Comparison of ENCODE assay signal across 1 cellular context in the genomic region with DNA sequence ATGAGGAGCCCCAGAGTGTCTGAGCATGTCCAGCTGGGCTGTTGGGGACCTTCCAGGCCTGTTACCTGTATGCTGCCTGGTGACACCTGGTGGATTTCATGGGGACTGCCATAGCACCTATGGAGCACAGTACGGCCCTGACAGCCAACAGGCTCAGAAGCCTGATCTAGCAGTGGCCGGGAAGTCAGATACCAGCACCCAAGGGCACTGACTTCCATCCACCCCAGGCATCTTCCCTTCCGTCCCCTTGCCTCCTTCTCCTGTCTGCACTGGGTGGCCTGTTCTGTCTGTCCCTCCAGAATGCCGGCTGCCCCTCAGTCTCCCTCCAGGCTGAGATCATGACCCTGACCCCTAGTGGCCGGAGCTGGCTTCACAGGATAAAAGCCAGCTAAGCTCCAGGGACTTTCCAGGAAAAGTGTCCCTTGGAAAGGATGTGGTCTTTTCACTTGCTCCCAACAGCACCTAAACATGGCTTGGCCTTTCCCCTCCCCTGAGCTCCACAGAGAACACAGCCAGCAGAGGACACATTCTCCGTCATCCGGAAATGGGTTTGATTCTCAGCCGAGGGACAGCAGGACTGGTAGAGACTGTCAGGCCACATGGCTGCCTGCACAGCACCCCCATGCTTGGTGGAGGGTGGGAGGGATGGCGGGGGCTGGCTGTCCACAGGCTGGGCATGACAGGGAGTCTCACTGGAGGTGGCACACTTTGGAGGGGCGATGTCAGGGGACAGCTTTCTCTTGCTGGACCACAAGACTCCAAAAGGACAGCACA.
TF ChIP-seq lines count a peak whose summit lies in the region.

No MANE protein-coding gene starts in this region.

TF ChIP-seq in GM23338, 12 proteins besides CTCF, POLR2A, EP300 and RAD21 (continued from another document):
- TF ChIP-seq, protein P1, sequence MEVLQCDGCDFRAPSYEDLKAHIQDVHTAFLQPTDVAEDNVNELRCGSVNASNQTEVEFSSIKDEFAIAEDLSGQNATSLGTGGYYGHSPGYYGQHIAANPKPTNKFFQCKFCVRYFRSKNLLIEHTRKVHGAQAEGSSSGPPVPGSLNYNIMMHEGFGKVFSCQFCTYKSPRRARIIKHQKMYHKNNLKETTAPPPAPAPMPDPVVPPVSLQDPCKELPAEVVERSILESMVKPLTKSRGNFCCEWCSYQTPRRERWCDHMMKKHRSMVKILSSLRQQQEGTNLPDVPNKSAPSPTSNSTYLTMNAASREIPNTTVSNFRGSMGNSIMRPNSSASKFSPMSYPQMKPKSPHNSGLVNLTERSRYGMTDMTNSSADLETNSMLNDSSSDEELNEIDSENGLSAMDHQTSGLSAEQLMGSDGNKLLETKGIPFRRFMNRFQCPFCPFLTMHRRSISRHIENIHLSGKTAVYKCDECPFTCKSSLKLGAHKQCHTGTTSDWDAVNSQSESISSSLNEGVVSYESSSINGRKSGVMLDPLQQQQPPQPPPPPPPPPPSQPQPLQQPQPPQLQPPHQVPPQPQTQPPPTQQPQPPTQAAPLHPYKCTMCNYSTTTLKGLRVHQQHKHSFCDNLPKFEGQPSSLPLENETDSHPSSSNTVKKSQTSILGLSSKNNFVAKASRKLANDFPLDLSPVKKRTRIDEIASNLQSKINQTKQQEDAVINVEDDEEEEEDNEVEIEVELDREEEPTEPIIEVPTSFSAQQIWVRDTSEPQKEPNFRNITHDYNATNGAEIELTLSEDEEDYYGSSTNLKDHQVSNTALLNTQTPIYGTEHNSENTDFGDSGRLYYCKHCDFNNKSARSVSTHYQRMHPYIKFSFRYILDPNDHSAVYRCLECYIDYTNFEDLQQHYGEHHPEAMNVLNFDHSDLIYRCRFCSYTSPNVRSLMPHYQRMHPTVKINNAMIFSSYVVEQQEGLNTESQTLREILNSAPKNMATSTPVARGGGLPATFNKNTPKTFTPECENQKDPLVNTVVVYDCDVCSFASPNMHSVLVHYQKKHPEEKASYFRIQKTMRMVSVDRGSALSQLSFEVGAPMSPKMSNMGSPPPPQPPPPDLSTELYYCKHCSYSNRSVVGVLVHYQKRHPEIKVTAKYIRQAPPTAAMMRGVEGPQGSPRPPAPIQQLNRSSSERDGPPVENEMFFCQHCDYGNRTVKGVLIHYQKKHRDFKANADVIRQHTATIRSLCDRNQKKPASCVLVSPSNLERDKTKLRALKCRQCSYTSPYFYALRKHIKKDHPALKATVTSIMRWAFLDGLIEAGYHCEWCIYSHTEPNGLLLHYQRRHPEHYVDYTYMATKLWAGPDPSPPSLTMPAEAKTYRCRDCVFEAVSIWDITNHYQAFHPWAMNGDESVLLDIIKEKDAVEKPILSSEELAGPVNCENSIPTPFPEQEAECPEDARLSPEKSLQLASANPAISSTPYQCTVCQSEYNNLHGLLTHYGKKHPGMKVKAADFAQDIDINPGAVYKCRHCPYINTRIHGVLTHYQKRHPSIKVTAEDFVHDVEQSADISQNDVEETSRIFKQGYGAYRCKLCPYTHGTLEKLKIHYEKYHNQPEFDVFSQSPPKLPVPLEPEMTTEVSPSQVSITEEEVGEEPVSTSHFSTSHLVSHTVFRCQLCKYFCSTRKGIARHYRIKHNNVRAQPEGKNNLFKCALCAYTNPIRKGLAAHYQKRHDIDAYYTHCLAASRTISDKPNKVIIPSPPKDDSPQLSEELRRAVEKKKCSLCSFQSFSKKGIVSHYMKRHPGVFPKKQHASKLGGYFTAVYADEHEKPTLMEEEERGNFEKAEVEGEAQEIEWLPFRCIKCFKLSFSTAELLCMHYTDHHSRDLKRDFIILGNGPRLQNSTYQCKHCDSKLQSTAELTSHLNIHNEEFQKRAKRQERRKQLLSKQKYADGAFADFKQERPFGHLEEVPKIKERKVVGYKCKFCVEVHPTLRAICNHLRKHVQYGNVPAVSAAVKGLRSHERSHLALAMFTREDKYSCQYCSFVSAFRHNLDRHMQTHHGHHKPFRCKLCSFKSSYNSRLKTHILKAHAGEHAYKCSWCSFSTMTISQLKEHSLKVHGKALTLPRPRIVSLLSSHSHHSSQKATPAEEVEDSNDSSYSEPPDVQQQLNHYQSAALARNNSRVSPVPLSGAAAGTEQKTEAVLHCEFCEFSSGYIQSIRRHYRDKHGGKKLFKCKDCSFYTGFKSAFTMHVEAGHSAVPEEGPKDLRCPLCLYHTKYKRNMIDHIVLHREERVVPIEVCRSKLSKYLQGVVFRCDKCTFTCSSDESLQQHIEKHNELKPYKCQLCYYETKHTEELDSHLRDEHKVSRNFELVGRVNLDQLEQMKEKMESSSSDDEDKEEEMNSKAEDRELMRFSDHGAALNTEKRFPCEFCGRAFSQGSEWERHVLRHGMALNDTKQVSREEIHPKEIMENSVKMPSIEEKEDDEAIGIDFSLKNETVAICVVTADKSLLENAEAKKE (CRISPR knock-in tag; IDR thresholded peaks at IDR 0.05) = no peak
TF ChIP-seq in GM23338: peak in this region for 0.
